1 cellular context compared by ENCODE assay signal in the genomic region with DNA sequence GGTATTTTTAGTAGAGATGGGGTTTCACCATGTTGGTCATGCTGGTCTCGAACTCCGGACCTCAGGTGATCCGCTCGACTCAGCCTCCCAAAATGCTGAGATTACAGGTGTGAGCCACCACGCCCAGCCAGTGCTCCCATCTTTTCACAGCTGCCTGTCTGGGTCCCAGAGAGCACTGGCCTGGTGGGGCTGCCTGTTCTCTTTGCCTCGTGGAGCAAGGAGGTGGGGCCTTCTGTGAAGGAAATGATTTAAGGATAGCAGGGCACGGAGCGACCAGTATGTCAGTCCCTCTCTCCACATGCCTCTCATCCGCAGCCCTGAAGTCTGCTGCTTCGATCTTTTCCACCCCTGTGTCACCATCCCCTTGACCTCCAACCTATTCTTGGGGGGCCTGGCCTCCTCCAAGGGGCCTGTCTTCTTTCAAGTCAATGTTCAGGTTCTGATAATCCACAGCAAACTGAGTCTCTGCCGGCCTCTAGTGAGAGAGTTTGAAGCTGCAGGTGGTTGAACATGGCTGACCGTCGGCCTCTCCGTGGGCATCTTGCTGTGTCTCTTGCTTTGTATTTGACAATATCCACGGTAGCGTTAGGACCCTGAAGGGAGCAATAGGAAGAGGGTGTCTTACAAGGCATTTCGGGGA.
TF ChIP-seq lines count a peak whose summit lies in the region.

No MANE protein-coding gene starts in this region.

TF ChIP-seq in GM12878, 131 proteins besides CTCF, POLR2A, EP300 and RAD21 (continued from another document):
- TF ChIP-seq IKZF1 (conservative IDR thresholded peaks at IDR 0.05) (no peak), GATAD2B (conservative IDR thresholded peaks at IDR 0.05; ENCODE audit: low read depth) (no peak), RB1 (IDR thresholded peaks at IDR 0.05; ENCODE audit: borderline replicate concordance) (no peak), KLF5 (IDR thresholded peaks at IDR 0.05; ENCODE audit: partially characterized antibody) (no peak), BMI1 (IDR thresholded peaks at IDR 0.05; ENCODE audit: borderline replicate concordance) (no peak)
- TF ChIP-seq, protein P1, sequence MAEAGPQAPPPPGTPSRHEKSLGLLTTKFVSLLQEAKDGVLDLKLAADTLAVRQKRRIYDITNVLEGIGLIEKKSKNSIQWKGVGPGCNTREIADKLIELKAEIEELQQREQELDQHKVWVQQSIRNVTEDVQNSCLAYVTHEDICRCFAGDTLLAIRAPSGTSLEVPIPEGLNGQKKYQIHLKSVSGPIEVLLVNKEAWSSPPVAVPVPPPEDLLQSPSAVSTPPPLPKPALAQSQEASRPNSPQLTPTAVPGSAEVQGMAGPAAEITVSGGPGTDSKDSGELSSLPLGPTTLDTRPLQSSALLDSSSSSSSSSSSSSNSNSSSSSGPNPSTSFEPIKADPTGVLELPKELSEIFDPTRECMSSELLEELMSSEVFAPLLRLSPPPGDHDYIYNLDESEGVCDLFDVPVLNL (IDR thresholded peaks at IDR 0.05; ENCODE audit: low read depth, low read length): no peak
